Comparison of ENCODE assay signal across 14 cellular contexts in genomic region chr15:60760646-60761504, GRCh38.
DNase-seq lines count a peak whose midpoint lies in the region; ATAC-seq and TF ChIP-seq lines count a peak whose summit lies in the region.
"Had no signal": no experiment of that assay in that cellular context is flagged by ENCODE, and none has a peak within 500 bp of the region (broad histone marks: within the 10 kb centered on the region; RNA-seq: fewer than 3 reads in every experiment).

No MANE protein-coding gene starts in this region.

- H3K27ac Mint-ChIP-seq in activated CD4-positive, alpha-beta T cell treated with anti-CD3 and anti-CD28 coated beads, Interleukin-2, amount 10 ng/mL, durations not matched to agents 24 days and 14 days = peak overlapping the region; percentile 32
- H3K27ac Mint-ChIP-seq in naive thymus-derived CD8-positive, alpha-beta T cell = no peak overlapping the region

- peaks cover 1% of the 10 kb centered on the region for H3K36me3 Mint-ChIP-seq in activated CD4-positive, alpha-beta T cell treated with anti-CD3 and anti-CD28 coated beads, Interleukin-2, amount 10 ng/mL, durations not matched to agents 24 days and 14 days (ENCODE audit: low read depth)
- peaks cover 0 to 3% (median under 1%) of the 10 kb centered on the region in 3 donors for H3K36me3 Mint-ChIP-seq in naive thymus-derived CD8-positive, alpha-beta T cell

- H3K4me3 ChIP-seq in fibroblast of villous mesenchyme (ENCODE audit: low read depth, low read length) = no peak overlapping the region
- H3K4me3 ChIP-seq: esophagus squamous epithelium had no signal

- H3K27me3 Mint-ChIP-seq in activated CD4-positive, alpha-beta T cell treated with anti-CD3 and anti-CD28 coated beads, Interleukin-2, amount 10 ng/mL, durations not matched to agents 24 days and 14 days = no peaks in the 10 kb centered on the region
- H3K27me3 Mint-ChIP-seq in naive thymus-derived CD8-positive, alpha-beta T cell = no peaks in the 10 kb centered on the region
- H3K27me3 Mint-ChIP-seq: T-cell had no signal

- no peak for ATAC-seq in naive thymus-derived CD8-positive, alpha-beta T cell
- ATAC-seq: HepG2 had no signal

- peak; percentile 9 for DNase-seq in stimulated activated naive CD4-positive, alpha-beta T cell treated with Interleukin-2 at 50 U/mL for 16 hours (lab: John Stamatoyannopoulos, UW)
- no peak for DNase-seq in stimulated activated naive CD4-positive, alpha-beta T cell (lab: John Stamatoyannopoulos, UW)
- DNase-seq in activated CD4-positive, alpha-beta T cell treated with anti-CD3 and anti-CD28 coated beads, Interleukin-2, amount 10 ng/mL, durations not matched to agents 24 days and 14 days = no peak
- peak; percentile 27 for DNase-seq in fibroblast of villous mesenchyme (ENCODE audit: low read depth)
- no peak for DNase-seq in NCI-H524 treated with DMSO at 0.1 percent for 48 hours (lab: John Stamatoyannopoulos, UW)
- DNase-seq in naive thymus-derived CD8-positive, alpha-beta T cell = no peak
- no peak for DNase-seq in HT-29 (ENCODE audit: low spot score)
- DNase-seq in NCI-H2081 treated with DMSO at 0.1 percent for 48 hours (lab: John Stamatoyannopoulos, UW) = no peak
- DNase-seq: central memory CD4-positive, alpha-beta T cell; esophagus squamous epithelium; NCI-H1417 treated with DMSO at 0.1 percent for 48 hours; stimulated activated CD8-positive, alpha-beta memory T cell treated with anti-CD3 and anti-CD28 coated beads, Interleukin-4, amount 100 ng/mL, for 48 hours; T-cell had no signal

- TF ChIP-seq CTCF in fibroblast of villous mesenchyme (IDR thresholded peaks at IDR 0.05; ENCODE audit: insufficient read depth, low read depth, low read length) = no peak

- H3K4me3 Mint-ChIP-seq in activated CD4-positive, alpha-beta T cell treated with anti-CD3 and anti-CD28 coated beads, Interleukin-2, amount 10 ng/mL, durations not matched to agents 24 days and 14 days = no peak overlapping the region
- H3K4me3 Mint-ChIP-seq in naive thymus-derived CD8-positive, alpha-beta T cell = no peak overlapping the region
- H3K4me3 Mint-ChIP-seq: T-cell had no signal

- POLR2A ChIA-PET in naive thymus-derived CD8-positive, alpha-beta T cell (lab: Charles Lee) = no interaction called here

- intact Hi-C loops in activated CD4-positive, alpha-beta T cell treated with anti-CD3 and anti-CD28 coated beads, Interleukin-2, amount 10 ng/mL, durations not matched to agents 24 days and 14 days (cut with micrococcal nuclease) = loop anchor here (1.0 to 2.0 kb wide), 3 partner anchors 13 to 40 kb away; no protein-coding TSS in a partner anchor

- H3K9me3 Mint-ChIP-seq in activated CD4-positive, alpha-beta T cell treated with anti-CD3 and anti-CD28 coated beads, Interleukin-2, amount 10 ng/mL, durations not matched to agents 24 days and 14 days = peaks cover 4% of the 10 kb centered on the region
- H3K9me3 Mint-ChIP-seq in naive thymus-derived CD8-positive, alpha-beta T cell = peaks cover 0 to 3% (median 0%) of the 10 kb centered on the region in 9 donors
- H3K9me3 Mint-ChIP-seq: T-cell had no signal

- peaks cover 21% of the 10 kb centered on the region for H3K4me1 Mint-ChIP-seq in activated CD4-positive, alpha-beta T cell treated with anti-CD3 and anti-CD28 coated beads, Interleukin-2, amount 10 ng/mL, durations not matched to agents 24 days and 14 days
- peaks cover 4 to 10% (median 7%) of the 10 kb centered on the region in 4 donors for H3K4me1 Mint-ChIP-seq in naive thymus-derived CD8-positive, alpha-beta T cell

Comparison
In these comparisons a context has a peak if more than half of its experiments do, and no peak if none do; other contexts are left out.
1. DNase-seq: peak in stimulated activated naive CD4-positive, alpha-beta T cell treated with Interleukin-2 at 50 U/mL for 16 hours (single experiment) and fibroblast of villous mesenchyme (single experiment); none in stimulated activated naive CD4-positive, alpha-beta T cell (0 of 6), activated CD4-positive, alpha-beta T cell treated with anti-CD3 and anti-CD28 coated beads, Interleukin-2, amount 10 ng/mL, durations not matched to agents 24 days and 14 days (single experiment), NCI-H524 treated with DMSO at 0.1 percent for 48 hours (single experiment), naive thymus-derived CD8-positive, alpha-beta T cell (0 of 10), HT-29 (single experiment) and NCI-H2081 treated with DMSO at 0.1 percent for 48 hours (single experiment).